11 cellular contexts compared by ENCODE assay signal in the genomic region with DNA sequence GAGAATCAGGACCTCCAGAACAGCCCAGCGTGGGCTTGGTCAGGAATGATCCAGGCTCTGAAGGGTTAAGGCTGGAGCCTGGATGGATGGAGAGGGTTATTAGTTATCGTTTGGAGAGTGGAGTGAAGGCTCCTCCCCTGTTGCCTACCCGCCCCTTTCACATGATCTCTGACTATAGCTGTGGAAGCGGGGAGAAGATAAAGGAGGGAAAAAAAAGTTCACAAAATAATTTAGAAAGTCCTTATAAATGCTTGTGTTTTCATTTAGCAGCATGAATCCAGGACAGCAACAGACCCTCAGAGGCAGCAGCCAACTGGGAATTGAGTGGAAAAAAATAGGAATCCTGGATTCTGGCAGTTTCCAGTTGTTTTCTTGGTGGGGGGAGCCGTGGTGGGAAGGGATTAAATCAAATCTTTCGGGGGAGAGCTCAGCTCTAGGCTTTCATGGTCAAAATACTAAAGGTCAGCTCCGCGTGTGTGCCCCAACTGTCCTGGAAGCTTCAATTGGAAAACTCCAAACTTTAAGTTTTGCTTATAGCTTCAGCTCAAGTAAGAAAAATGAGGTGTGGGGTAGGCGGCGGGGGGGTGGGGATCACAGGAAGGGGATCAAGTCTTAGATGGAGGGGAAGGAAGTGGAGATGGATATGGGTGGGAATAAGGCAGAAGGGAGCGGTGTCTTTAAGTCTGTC. TPM values are rescaled to one million over a fixed set of nuclear protein-coding genes. Genes with fewer than 3 reads are reported as not detected.
DNase-seq lines count a peak whose midpoint lies in the region; TF ChIP-seq lines count a peak whose summit lies in the region.
"Had no signal": no experiment of that assay in that cellular context is flagged by ENCODE, and none has a peak within 500 bp of the region (broad histone marks: within the 10 kb centered on the region; RNA-seq: fewer than 3 reads in every experiment).

No MANE protein-coding gene starts in this region.

- H3K36me3 ChIP-seq in esophagus squamous epithelium = no peaks in the 10 kb centered on the region
- H3K36me3 ChIP-seq in neural progenitor cell = no peaks in the 10 kb centered on the region
- H3K36me3 ChIP-seq: BLaER1 had no signal

- H4K20me1 ChIP-seq in neural progenitor cell (ENCODE audit: low read depth) = no peaks in the 10 kb centered on the region
- H4K20me1 ChIP-seq: BLaER1 had no signal

- CTCF ChIA-PET in AG04450 (lab: Charles Lee) = interaction anchor here (1.4 to 6.5 kb wide), 3 partner anchors 18 to 169 kb away, joined by 4 to 70 read pairs (median 10); no protein-coding TSS in a partner anchor

- no peak overlapping the region for H3K9ac ChIP-seq in neural progenitor cell
- H3K9ac ChIP-seq: BLaER1 had no signal

- no peaks in the 10 kb centered on the region for H3K9me3 Mint-ChIP-seq in neural progenitor cell
- no peaks in the 10 kb centered on the region for H3K9me3 Mint-ChIP-seq in activated T-helper 1 cell treated with anti-CD3 and anti-CD28 coated beads, Interleukin-12 subunit alpha, Interleukin-12 subunit beta, Interleukin-2, Interleukin-4 antibody, amounts not matched to agents 30 ng/mL and 10 ng/mL and 1 ng/mL, durations not matched to agents 14 hours and 24 hours and 36 hours

- no peaks in the 10 kb centered on the region for H3F3A ChIP-seq in neural progenitor cell (ENCODE audit: low read depth)

- 42 to 52% methylated on average over 10 of the region's 11 CpGs for WGBS in esophagus squamous epithelium, 2 donors

- intact Hi-C loops in esophagus squamous epithelium (cut with DNase I) = no loop called here
- intact Hi-C loops in activated T-helper 1 cell treated with anti-CD3 and anti-CD28 coated beads, Interleukin-12 subunit alpha, Interleukin-12 subunit beta, Interleukin-2, Interleukin-4 antibody, amounts not matched to agents 30 ng/mL and 10 ng/mL and 1 ng/mL, durations not matched to agents 14 hours and 24 hours and 36 hours (cut with micrococcal nuclease) = no loop called here
- intact Hi-C loops in posterior vena cava (cut with DNase I) = loop anchor here in 1 of 2 donors (5.0 kb wide), 2 partner anchors 41 to 56 kb away; no protein-coding TSS in a partner anchor

- DNase-seq in AG04450 (ENCODE audit: low read depth, low spot score) (peak; percentile 57), NCI-H446 treated with DMSO at 0.1 percent for 48 hours (lab: John Stamatoyannopoulos, UW) (peak; percentile 47), esophagus squamous epithelium (lab: John Stamatoyannopoulos, UW) (no peak), neural progenitor cell (ENCODE audit: low spot score) (no peak), SHP77 treated with DMSO at 0.1 percent for 48 hours (lab: John Stamatoyannopoulos, UW) (no peak), D341Med (ENCODE audit: low spot score) (no peak), posterior vena cava (ENCODE audit: low spot score) (no peak)
- no peak for DNase-seq in activated T-helper 1 cell treated with anti-CD3 and anti-CD28 coated beads, Interleukin-12 subunit alpha, Interleukin-12 subunit beta, Interleukin-2, Interleukin-4 antibody, amounts not matched to agents 30 ng/mL and 10 ng/mL and 1 ng/mL, durations not matched to agents 14 hours and 24 hours and 36 hours (ENCODE audit: low spot score)
- DNase-seq: activated CD4-positive, CD25-positive, alpha-beta regulatory T cell; stimulated activated CD4-positive, alpha-beta T cell treated with anti-CD3 and anti-CD28 coated beads, Interleukin-15, amount 100 ng/mL, for 24 hours had no signal

- TF ChIP-seq POLR2A in esophagus squamous epithelium (IDR thresholded peaks at IDR 0.05) = no peak

- TF ChIP-seq CTCF in AG04450 (IDR thresholded peaks at IDR 0.05; ENCODE audit: low read depth, low read length) (no peak), esophagus squamous epithelium (IDR thresholded peaks at IDR 0.05) (no peak), neural progenitor cell (IDR thresholded peaks at IDR 0.05) (no peak)

- H3K4me3 ChIP-seq in AG04450 (ENCODE audit: low read depth, low read length) (peak overlapping the region; percentile 83), esophagus squamous epithelium (peak overlapping the region in 3 of 4 donors; percentile 41 to 64 (median 43)), neural progenitor cell (no peak overlapping the region)
- H3K4me3 ChIP-seq: BLaER1 had no signal

- no peaks in the 10 kb centered on the region for H3K27me3 ChIP-seq in AG04450 (ENCODE audit: control insufficient read depth, insufficient read depth, low read length)
- H3K27me3 ChIP-seq in esophagus squamous epithelium = no peaks in the 10 kb centered on the region
- H3K27me3 ChIP-seq in neural progenitor cell = no peaks in the 10 kb centered on the region
- H3K27me3 ChIP-seq: BLaER1 had no signal

- peak overlapping the region; percentile 97 for H3K27ac ChIP-seq in AG04450 (ENCODE audit: low read depth, low read length)
- peak overlapping the region; percentile 39 to 86 (median 84) for H3K27ac ChIP-seq in esophagus squamous epithelium
- no peak overlapping the region for H3K27ac ChIP-seq in neural progenitor cell
- H3K27ac ChIP-seq: BLaER1 had no signal

- H2AFZ ChIP-seq in neural progenitor cell (replicated peaks) = peak overlapping the region; percentile 44

- H3K27ac Mint-ChIP-seq in neural progenitor cell = peak overlapping the region; percentile 89
- H3K27ac Mint-ChIP-seq in activated T-helper 1 cell treated with anti-CD3 and anti-CD28 coated beads, Interleukin-12 subunit alpha, Interleukin-12 subunit beta, Interleukin-2, Interleukin-4 antibody, amounts not matched to agents 30 ng/mL and 10 ng/mL and 1 ng/mL, durations not matched to agents 14 hours and 24 hours and 36 hours = no peak overlapping the region

- H3K27me3 Mint-ChIP-seq in neural progenitor cell (ENCODE audit: insufficient read depth, low read depth) = no peaks in the 10 kb centered on the region
- H3K27me3 Mint-ChIP-seq in activated T-helper 1 cell treated with anti-CD3 and anti-CD28 coated beads, Interleukin-12 subunit alpha, Interleukin-12 subunit beta, Interleukin-2, Interleukin-4 antibody, amounts not matched to agents 30 ng/mL and 10 ng/mL and 1 ng/mL, durations not matched to agents 14 hours and 24 hours and 36 hours (ENCODE audit: insufficient read depth) = peaks cover 9% of the 10 kb centered on the region

- H3K36me3 Mint-ChIP-seq in neural progenitor cell = no peaks in the 10 kb centered on the region
- H3K36me3 Mint-ChIP-seq in activated T-helper 1 cell treated with anti-CD3 and anti-CD28 coated beads, Interleukin-12 subunit alpha, Interleukin-12 subunit beta, Interleukin-2, Interleukin-4 antibody, amounts not matched to agents 30 ng/mL and 10 ng/mL and 1 ng/mL, durations not matched to agents 14 hours and 24 hours and 36 hours (ENCODE audit: low read depth) = no peaks in the 10 kb centered on the region

- no peaks in the 10 kb centered on the region for H3K9me3 ChIP-seq in AG04450 (ENCODE audit: control insufficient read depth, insufficient read depth, low read length)
- H3K9me3 ChIP-seq in esophagus squamous epithelium = no peaks in the 10 kb centered on the region
- no peaks in the 10 kb centered on the region for H3K9me3 ChIP-seq in neural progenitor cell (ENCODE audit: low read depth)
- H3K9me3 ChIP-seq: BLaER1 had no signal

- POLR2A ChIA-PET in AG04450 (lab: Yijun Ruan, JAX) = interaction anchor here (0.6 to 2.9 kb wide), 12 partner anchors 21 to 847 kb away, joined by 3 to 19 read pairs (median 4); partner anchors contain the start of gene UAP1

- peak overlapping the region; percentile 50 for H3K4me3 Mint-ChIP-seq in neural progenitor cell
- H3K4me3 Mint-ChIP-seq in activated T-helper 1 cell treated with anti-CD3 and anti-CD28 coated beads, Interleukin-12 subunit alpha, Interleukin-12 subunit beta, Interleukin-2, Interleukin-4 antibody, amounts not matched to agents 30 ng/mL and 10 ng/mL and 1 ng/mL, durations not matched to agents 14 hours and 24 hours and 36 hours = no peak overlapping the region

- peaks cover 30% of the 10 kb centered on the region for H3K4me1 Mint-ChIP-seq in neural progenitor cell
- peaks cover 4% of the 10 kb centered on the region for H3K4me1 Mint-ChIP-seq in activated T-helper 1 cell treated with anti-CD3 and anti-CD28 coated beads, Interleukin-12 subunit alpha, Interleukin-12 subunit beta, Interleukin-2, Interleukin-4 antibody, amounts not matched to agents 30 ng/mL and 10 ng/mL and 1 ng/mL, durations not matched to agents 14 hours and 24 hours and 36 hours (ENCODE audit: low read depth)

- no peaks in the 10 kb centered on the region for H3K79me2 ChIP-seq in neural progenitor cell (ENCODE audit: low read depth)

- H3K4me1 ChIP-seq in esophagus squamous epithelium (peaks cover 0 to 24% (median 4%) of the 10 kb centered on the region in 3 donors), neural progenitor cell (no peaks in the 10 kb centered on the region)
- H3K4me1 ChIP-seq: BLaER1 had no signal

- H3K4me2 ChIP-seq in neural progenitor cell = no peak overlapping the region
- H3K4me2 ChIP-seq: BLaER1 had no signal

RNA-seq across cellular contexts. Expression of gene DDR2, which starts 0.6 kb away (rescaled TPM):
- polyA plus RNA-seq in AG04450 (2011; rRNA removed) = 179 and 194 TPM in 2 replicates
- 450 and 479 TPM in 2 replicates for polyA minus RNA-seq in AG04450 (2011; rRNA and poly(A)+ RNA removed)
- total RNA-seq in esophagus squamous epithelium (10 to 100 TPM in 2 of 4 donors, 1 to 10 TPM in 2; 1.5 to 88.1 (median 15.9) TPM), neural progenitor cell (ENCODE audit: low replicate concordance) (0.69 and 0.74 TPM in 2 replicates), posterior vena cava (100 to 1,000 TPM; 116 to 138 TPM)
- 0.44 and 0.66 TPM in 2 replicates for total RNA-seq in activated T-helper 1 cell treated with anti-CD3 and anti-CD28 coated beads, Interleukin-12 subunit alpha, Interleukin-12 subunit beta, Interleukin-2, Interleukin-4 antibody, amounts not matched to agents 30 ng/mL and 10 ng/mL and 1 ng/mL, durations not matched to agents 14 hours and 24 hours and 36 hours

Comparison
In these comparisons a context has a peak if more than half of its experiments do, and no peak if none do; other contexts are left out.
1. DNase-seq: peak in AG04450 (single experiment) and NCI-H446 treated with DMSO at 0.1 percent for 48 hours (single experiment); none in esophagus squamous epithelium (single experiment), neural progenitor cell (single experiment), activated T-helper 1 cell treated with anti-CD3 and anti-CD28 coated beads, Interleukin-12 subunit alpha, Interleukin-12 subunit beta, Interleukin-2, Interleukin-4 antibody, amounts not matched to agents 30 ng/mL and 10 ng/mL and 1 ng/mL, durations not matched to agents 14 hours and 24 hours and 36 hours (single experiment), SHP77 treated with DMSO at 0.1 percent for 48 hours (single experiment), D341Med (single experiment) and posterior vena cava (single experiment).